ENCODE assay signal across 28 cellular contexts in genomic region chr9:116895956-116896355, GRCh38.
"Had no signal": no experiment of that assay in that cellular context is flagged by ENCODE, and none has a peak within 500 bp of the region (broad histone marks: within the 10 kb centered on the region; RNA-seq: fewer than 3 reads in every experiment).

No MANE protein-coding gene starts in this region.

- H3K4me3 ChIP-seq: hepatocyte, lower lobe of right lung, neural progenitor cell, psoas muscle, right atrium auricular region, right lobe of liver, smooth muscle cell, tibial nerve, upper lobe of left lung had no signal

- H3K4me1 ChIP-seq: lower lobe of right lung, neural progenitor cell, parathyroid adenoma, psoas muscle, right atrium auricular region, right lobe of liver, tibial nerve, upper lobe of left lung had no signal

- H3K27me3 Mint-ChIP-seq: naive B cell; stimulated activated memory B cell treated with anti-CD40 and anti-IgM and Interleukin-4, amounts not matched to agents 10 μg/mL and 1 μg/mL and 100 μg/mL, for 72 hours; stimulated activated naive CD8-positive, alpha-beta T cell treated with anti-CD3 and anti-CD28 coated beads, Interleukin-15, amount 100 ng/mL, for 72 hours had no signal

- DNase-seq: islet precursor cell; left cardiac atrium; lower lobe of right lung; mesendoderm; naive B cell; natural killer cell; nephron progenitor cell; occipital lobe; psoas muscle; right lobe of liver; stimulated activated CD4-positive, alpha-beta T cell treated with anti-CD3 and anti-CD28 coated beads, Interleukin-1b, Interleukin-23, amount 100 ng/mL, for 48 hours; stimulated activated CD4-positive, alpha-beta T cell treated with anti-CD3 and anti-CD28 coated beads, Interleukin-2, amount 100 ng/mL, for 48 hours; stimulated activated CD4-positive, alpha-beta T cell treated with anti-CD3 and anti-CD28 coated beads, Interleukin-4, amount 100 ng/mL, for 4 hours; stimulated activated CD8-positive, alpha-beta memory T cell treated with anti-CD3 and anti-CD28 coated beads, Interleukin-4, amount 100 ng/mL, for 48 hours; stimulated activated naive CD4-positive, alpha-beta T cell treated with Interleukin-2 at 50 U/mL for 16 hours; stimulated activated naive CD8-positive, alpha-beta T cell treated with anti-CD3 and anti-CD28 coated beads, Interleukin-15, amount 100 ng/mL, for 72 hours; substantia nigra; upper lobe of left lung had no signal

- ATAC-seq: left cardiac atrium; left lobe of liver; lower lobe of right lung; natural killer cell; psoas muscle; right lobe of liver; stimulated activated memory B cell treated with anti-CD40 and anti-IgM and Interleukin-4, amounts not matched to agents 10 μg/mL and 1 μg/mL and 100 μg/mL, for 72 hours; stimulated activated naive CD8-positive, alpha-beta T cell treated with anti-CD3 and anti-CD28 coated beads, Interleukin-15, amount 100 ng/mL, for 72 hours had no signal

- H3K36me3 Mint-ChIP-seq: naive B cell; natural killer cell; neural progenitor cell; stimulated activated memory B cell treated with anti-CD40 and anti-IgM and Interleukin-4, amounts not matched to agents 10 μg/mL and 1 μg/mL and 100 μg/mL, for 72 hours had no signal

- H3K4me1 Mint-ChIP-seq: mesothelial cell of epicardium; naive B cell; natural killer cell; nephron progenitor cell; neural progenitor cell; stimulated activated memory B cell treated with anti-CD40 and anti-IgM and Interleukin-4, amounts not matched to agents 10 μg/mL and 1 μg/mL and 100 μg/mL, for 72 hours; stimulated activated naive CD8-positive, alpha-beta T cell treated with anti-CD3 and anti-CD28 coated beads, Interleukin-15, amount 100 ng/mL, for 72 hours had no signal

- H3K4me2 ChIP-seq: hepatocyte, neural progenitor cell, smooth muscle cell had no signal

- H3K9me3 ChIP-seq: neutrophil, right lobe of liver had no signal

- H3K27me3 ChIP-seq: hepatocyte, neural progenitor cell, neutrophil, right atrium auricular region, right lobe of liver, tibial nerve, upper lobe of left lung had no signal

- H3K36me3 ChIP-seq: lower lobe of right lung, neural progenitor cell, neutrophil, right atrium auricular region, right lobe of liver, tibial nerve, upper lobe of left lung had no signal

- H3K4me3 Mint-ChIP-seq: mesothelial cell of epicardium; naive B cell; natural killer cell; nephron progenitor cell; neural progenitor cell; stimulated activated memory B cell treated with anti-CD40 and anti-IgM and Interleukin-4, amounts not matched to agents 10 μg/mL and 1 μg/mL and 100 μg/mL, for 72 hours; stimulated activated naive CD8-positive, alpha-beta T cell treated with anti-CD3 and anti-CD28 coated beads, Interleukin-15, amount 100 ng/mL, for 72 hours had no signal

- H3K27ac Mint-ChIP-seq: mesothelial cell of epicardium; naive B cell; natural killer cell; nephron progenitor cell; neural progenitor cell; stimulated activated memory B cell treated with anti-CD40 and anti-IgM and Interleukin-4, amounts not matched to agents 10 μg/mL and 1 μg/mL and 100 μg/mL, for 72 hours had no signal

- H3K9ac ChIP-seq: neural progenitor cell, parathyroid adenoma had no signal

- H2AFZ ChIP-seq: hepatocyte, neural progenitor cell, parathyroid adenoma had no signal

- H3K27ac ChIP-seq: hepatocyte, lower lobe of right lung, neural progenitor cell, neutrophil, parathyroid adenoma, psoas muscle, right atrium auricular region, right lobe of liver, tibial nerve, upper lobe of left lung had no signal

- H3K79me2 ChIP-seq: hepatocyte, parathyroid adenoma had no signal
